In the genomic region with DNA sequence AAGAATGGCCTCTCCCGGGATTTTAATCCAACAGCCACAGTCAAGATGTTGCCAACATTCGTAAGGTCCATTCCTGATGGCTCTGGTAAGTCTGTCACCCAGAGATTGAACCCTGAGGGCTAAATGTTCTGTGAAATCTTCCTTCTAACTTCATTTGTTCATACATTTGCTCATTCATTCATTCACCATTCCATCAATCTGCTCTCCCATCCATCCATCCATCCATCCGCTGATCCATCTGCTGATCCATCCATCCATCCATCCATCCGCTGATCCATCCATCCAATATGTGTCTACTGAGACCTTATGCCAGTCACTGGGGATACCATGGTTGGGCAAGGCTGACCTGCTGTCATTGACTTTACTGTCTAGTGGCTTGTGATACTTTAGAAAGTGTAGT, we compare ENCODE assay signal across 18 cellular contexts.
DNase-seq lines count a peak whose midpoint lies in the region; ATAC-seq, FAIRE-seq and TF ChIP-seq lines count a peak whose summit lies in the region.
"Had no signal": no experiment of that assay in that cellular context is flagged by ENCODE, and none has a peak within 500 bp of the region (broad histone marks: within the 10 kb centered on the region; RNA-seq: fewer than 3 reads in every experiment).

No MANE protein-coding gene starts in this region.

- H3K27ac ChIP-seq in BLaER1 (peak overlapping the region; percentile 81), caudate nucleus (ENCODE audit: low read depth, low read length) (no peak overlapping the region)
- H3K27ac ChIP-seq in CD8-positive, alpha-beta T cell (ENCODE audit: low read depth, low read length): no peak overlapping the region
- H3K27ac ChIP-seq: testis had no signal

- no peaks in the 10 kb centered on the region for H3K27me3 ChIP-seq in BLaER1
- H3K27me3 ChIP-seq in CD8-positive, alpha-beta T cell (ENCODE audit: insufficient read depth, low read length): no peaks in the 10 kb centered on the region
- H3K27me3 ChIP-seq: testis had no signal

- peak overlapping the region; percentile 93 for H3K27ac Mint-ChIP-seq in CD8-positive, alpha-beta T cell
- peak overlapping the region; percentile 87 for H3K27ac Mint-ChIP-seq in activated CD4-positive, alpha-beta memory T cell treated with anti-CD3 and anti-CD28 coated beads, Interleukin-2, amount 10 ng/mL, durations not matched to agents 7 days and 5 days
- peak overlapping the region; percentile 88 for H3K27ac Mint-ChIP-seq in memory B cell

- ATAC-seq in CD8-positive, alpha-beta T cell: no peak
- ATAC-seq in memory B cell (ENCODE audit: low read depth): no peak
- ATAC-seq in sciatic nerve: no peak
- ATAC-seq: left ventricle myocardium superior had no signal

- H3K4me2 ChIP-seq in BLaER1: peak overlapping the region; percentile 88

- no peaks in the 10 kb centered on the region for H3K27me3 Mint-ChIP-seq in CD8-positive, alpha-beta T cell (ENCODE audit: low read depth)
- no peaks in the 10 kb centered on the region for H3K27me3 Mint-ChIP-seq in activated CD4-positive, alpha-beta memory T cell treated with anti-CD3 and anti-CD28 coated beads, Interleukin-2, amount 10 ng/mL, durations not matched to agents 7 days and 5 days
- H3K27me3 Mint-ChIP-seq in memory B cell: no peaks in the 10 kb centered on the region

- peaks cover 93% of the 10 kb centered on the region for H3K4me1 ChIP-seq in BLaER1
- H3K4me1 ChIP-seq in CD8-positive, alpha-beta T cell (ENCODE audit: insufficient read depth, low read length): peaks cover 49% of the 10 kb centered on the region

- POLR2A ChIA-PET in CD8-positive, alpha-beta T cell (lab: Charles Lee): no interaction called here
- POLR2A ChIA-PET in activated CD4-positive, alpha-beta memory T cell treated with anti-CD3 and anti-CD28 coated beads, Interleukin-2, amount 10 ng/mL, durations not matched to agents 7 days and 5 days (lab: Charles Lee): interaction anchor here (1.6 to 2.2 kb wide), 3 partner anchors 10 to 25 kb away, joined by 5 to 18 read pairs (median 14); no protein-coding TSS in a partner anchor

- CTCF ChIA-PET in CD8-positive, alpha-beta T cell (lab: Charles Lee): no interaction called here
- CTCF ChIA-PET in activated CD4-positive, alpha-beta memory T cell treated with anti-CD3 and anti-CD28 coated beads, Interleukin-2, amount 10 ng/mL, durations not matched to agents 7 days and 5 days (lab: Charles Lee): no interaction called here

- no peak for FAIRE-seq in H54 (lab: Jason Lieb, UNC)

- no peak for TF ChIP-seq POLR2A in H54 (IDR thresholded peaks at IDR 0.05; ENCODE audit: low read depth, low read length)

- H3K9ac ChIP-seq in BLaER1: peak overlapping the region; percentile 68; the same call in 1 of the 2 replicates
- H3K9ac ChIP-seq: parathyroid adenoma had no signal

- no peaks in the 10 kb centered on the region for H3K9me3 Mint-ChIP-seq in CD8-positive, alpha-beta T cell
- H3K9me3 Mint-ChIP-seq in activated CD4-positive, alpha-beta memory T cell treated with anti-CD3 and anti-CD28 coated beads, Interleukin-2, amount 10 ng/mL, durations not matched to agents 7 days and 5 days: no peaks in the 10 kb centered on the region
- H3K9me3 Mint-ChIP-seq in memory B cell: no peaks in the 10 kb centered on the region
- H3K9me3 Mint-ChIP-seq: brain had no signal

- DNase-seq in CD8-positive, alpha-beta T cell: no peak
- DNase-seq in activated CD4-positive, alpha-beta memory T cell treated with anti-CD3 and anti-CD28 coated beads, Interleukin-2, amount 10 ng/mL, durations not matched to agents 7 days and 5 days: no peak
- DNase-seq in memory B cell (ENCODE audit: low spot score in 2 of 2): no peak
- no peak for DNase-seq in H54 (ENCODE audit: insufficient read length, low spot score)
- no peak for DNase-seq in sciatic nerve (ENCODE audit: low spot score)
- no peak for DNase-seq in caudate nucleus (lab: John Stamatoyannopoulos, UW)
- DNase-seq: activated CD4-positive, alpha-beta T cell treated with anti-CD3 and anti-CD28 coated beads, Interleukin-2, amount 50 U/mL, for 4 hours; activated effector memory CD4-positive, alpha-beta T cell treated with Interleukin-2 at 50 U/mL for 16 hours; dermis blood vessel endothelial cell; GF-D8; left ventricle myocardium superior; NCI-H2081 treated with DMSO at 0.1 percent for 48 hours; NCI-H510A treated with DMSO at 0.1 percent for 48 hours; stimulated activated CD4-positive, alpha-beta T cell treated with anti-CD3 and anti-CD28 coated beads, Interleukin-2, amount 100 ng/mL, for 48 hours; testis had no signal

- H3K4me3 Mint-ChIP-seq in CD8-positive, alpha-beta T cell: no peak overlapping the region
- no peak overlapping the region for H3K4me3 Mint-ChIP-seq in activated CD4-positive, alpha-beta memory T cell treated with anti-CD3 and anti-CD28 coated beads, Interleukin-2, amount 10 ng/mL, durations not matched to agents 7 days and 5 days
- peak overlapping the region; percentile 77 for H3K4me3 Mint-ChIP-seq in memory B cell
- H3K4me3 Mint-ChIP-seq: brain had no signal

- no peak overlapping the region for H3K4me3 ChIP-seq in BLaER1
- no peak overlapping the region for H3K4me3 ChIP-seq in CD8-positive, alpha-beta T cell (ENCODE audit: low read depth, low read length)
- H3K4me3 ChIP-seq: testis had no signal

- peaks cover 30% of the 10 kb centered on the region for H3K36me3 Mint-ChIP-seq in CD8-positive, alpha-beta T cell
- H3K36me3 Mint-ChIP-seq in activated CD4-positive, alpha-beta memory T cell treated with anti-CD3 and anti-CD28 coated beads, Interleukin-2, amount 10 ng/mL, durations not matched to agents 7 days and 5 days (ENCODE audit: low read depth): peaks cover 66% of the 10 kb centered on the region
- H3K36me3 Mint-ChIP-seq in memory B cell: peaks cover 19% of the 10 kb centered on the region

- no peaks in the 10 kb centered on the region for H3K9me3 ChIP-seq in BLaER1
- H3K9me3 ChIP-seq in CD8-positive, alpha-beta T cell (ENCODE audit: low read length): no peaks in the 10 kb centered on the region
- H3K9me3 ChIP-seq: testis had no signal

- TF ChIP-seq CTCF in CD8-positive, alpha-beta T cell (IDR thresholded peaks at IDR 0.05): no peak

- H3K36me3 ChIP-seq in BLaER1: 0 out of 2 replicates have a peak, but pooled peaks cover 4% of the 10 kb centered on the region
- H3K36me3 ChIP-seq in CD8-positive, alpha-beta T cell (ENCODE audit: insufficient read depth, low read length): no peaks in the 10 kb centered on the region

- peaks cover 22% of the 10 kb centered on the region; the same call in 1 of the 2 replicates for H4K20me1 ChIP-seq in BLaER1

- H3K4me1 Mint-ChIP-seq in CD8-positive, alpha-beta T cell (ENCODE audit: low read depth): peaks cover 78% of the 10 kb centered on the region
- peaks cover 77% of the 10 kb centered on the region for H3K4me1 Mint-ChIP-seq in activated CD4-positive, alpha-beta memory T cell treated with anti-CD3 and anti-CD28 coated beads, Interleukin-2, amount 10 ng/mL, durations not matched to agents 7 days and 5 days
- peaks cover 66% of the 10 kb centered on the region for H3K4me1 Mint-ChIP-seq in memory B cell

- intact Hi-C loops in CD8-positive, alpha-beta T cell (cut with DNase I, micrococcal nuclease): no loop called here
- intact Hi-C loops in sciatic nerve (cut with DNase I): no loop called here
